9 cellular contexts compared by ENCODE assay signal in the genomic region with DNA sequence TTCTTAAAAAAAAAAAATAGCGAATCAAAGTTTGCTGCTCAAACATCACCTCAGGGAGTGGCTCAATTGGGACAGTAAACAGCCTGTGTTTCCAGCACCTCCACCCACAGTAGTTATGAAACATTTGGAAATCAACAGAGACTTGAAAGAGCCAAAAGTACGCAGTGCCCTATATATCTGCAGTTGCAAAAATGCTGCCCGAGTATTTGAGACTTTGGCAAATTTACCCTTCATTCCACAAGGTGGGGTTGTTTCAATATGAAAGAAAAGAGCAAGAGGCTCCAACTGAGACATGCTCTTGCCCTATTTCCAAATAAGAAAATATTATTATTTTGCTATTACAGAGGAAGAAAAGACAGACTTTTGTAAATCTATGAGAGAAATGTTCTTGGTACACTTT.
DNase-seq lines count a peak whose midpoint lies in the region; ATAC-seq, FAIRE-seq and TF ChIP-seq lines count a peak whose summit lies in the region.
"Had no signal": no experiment of that assay in that cellular context is flagged by ENCODE, and none has a peak within 500 bp of the region (broad histone marks: within the 10 kb centered on the region; RNA-seq: fewer than 3 reads in every experiment).

No MANE protein-coding gene starts in this region.

- CTCF ChIA-PET in H1 (lab: Charles Lee; ENCODE audit: partially characterized antibody), result interaction anchor here (0.6 to 1.0 kb wide), 4 partner anchors 163 to 939 kb away, joined by 3 to 5 read pairs (median 3); no protein-coding TSS in a partner anchor

- no peak overlapping the region for H2BK5ac ChIP-seq in H1 (ENCODE audit: low read depth, low read length)

- H3K4me3 Mint-ChIP-seq in osteocyte (ENCODE audit: unreplicated experiment), result no peak overlapping the region
- H3K4me3 Mint-ChIP-seq: naive B cell had no signal

- ATAC-seq in GM18868 (IDR thresholded peaks at IDR 0.05; ENCODE audit: unreplicated experiment) (peak; percentile 68), mucosa of descending colon (no peak), GM18907 (IDR thresholded peaks at IDR 0.05; ENCODE audit: unreplicated experiment) (no peak)

- no peak overlapping the region for H2AK5ac ChIP-seq in H1 (ENCODE audit: low read depth, low read length)

- no peak overlapping the region for H3K14ac ChIP-seq in H1 (ENCODE audit: insufficient read length)

- no peak overlapping the region for H3K27ac Mint-ChIP-seq in osteocyte (ENCODE audit: unreplicated experiment)
- H3K27ac Mint-ChIP-seq: naive B cell had no signal

- H3K27ac ChIP-seq in H1 (ENCODE audit: low read depth, low read length) (no peak overlapping the region), stomach (no peak overlapping the region), Peyer's patch (no peak overlapping the region)

- H3K4me3 ChIP-seq in H1 (ENCODE audit: extremely low read depth in 1 of 4, insufficient read depth in 2 of 4, low read depth in 3 of 4, low read length in 4 of 4) (no peak overlapping the region), mucosa of descending colon (no peak overlapping the region), stomach (no peak overlapping the region), Peyer's patch (no peak overlapping the region)

- POLR2A ChIA-PET in H1 (lab: Charles Lee; ENCODE audit: partially characterized antibody), result no interaction called here

- no peaks in the 10 kb centered on the region for H3K79me1 ChIP-seq in H1 (ENCODE audit: low read depth, low read length)

- intact Hi-C loops in mucosa of descending colon (cut with DNase I, micrococcal nuclease), result no loop called here
- intact Hi-C loops in stomach (cut with DNase I; ENCODE audit: low total_unique reads), result no loop called here

- peak overlapping the region; percentile 76; the same call in 1 of the 2 replicates for H2AFZ ChIP-seq in H1 (ENCODE audit: low read length)

- no peak overlapping the region for H4K5ac ChIP-seq in H1 (ENCODE audit: insufficient read length, low read depth, low read length)

- H4K91ac ChIP-seq in H1 (replicated peaks; ENCODE audit: insufficient read length, low read length), result no peak overlapping the region

- peak; percentile 79 to 84 for TF ChIP-seq RAD21 in H1 (IDR thresholded peaks at IDR 0.05 in 1 of 2, conservative IDR thresholded peaks at IDR 0.05 in 1 of 2; ENCODE audit: low read depth in 2 of 2, low read length in 2 of 2)

- no peak overlapping the region for H3K4me2 ChIP-seq in H1 (ENCODE audit: insufficient read depth in 1 of 2, low read depth in 2 of 2, low read length in 2 of 2)

- TF ChIP-seq POLR2A in H1 (IDR thresholded peaks at IDR 0.05; ENCODE audit: control extremely low read depth in 1 of 2, low read depth in 2 of 2, low read length in 2 of 2), result no peak
- TF ChIP-seq POLR2A in stomach (IDR thresholded peaks at IDR 0.05), result no peak
- no peak for TF ChIP-seq POLR2A in Peyer's patch (IDR thresholded peaks at IDR 0.05)

- no peaks in the 10 kb centered on the region for H3K27me3 Mint-ChIP-seq in osteocyte (ENCODE audit: unreplicated experiment)
- H3K27me3 Mint-ChIP-seq: naive B cell had no signal

- no peak overlapping the region for H3K23ac ChIP-seq in H1 (ENCODE audit: insufficient read length)

- no peaks in the 10 kb centered on the region for H3K23me2 ChIP-seq in H1 (ENCODE audit: low read depth, low read length)

- no peaks in the 10 kb centered on the region for H3K4me1 ChIP-seq in H1 (replicated peaks in 1 of 4; ENCODE audit: control insufficient read depth in 3 of 4, insufficient read depth in 4 of 4, low read length in 3 of 4)
- H3K4me1 ChIP-seq in mucosa of descending colon (ENCODE audit: low read depth), result no peaks in the 10 kb centered on the region
- no peaks in the 10 kb centered on the region for H3K4me1 ChIP-seq in stomach
- H3K4me1 ChIP-seq in Peyer's patch, result no peaks in the 10 kb centered on the region

- TF ChIP-seq EP300 in H1 (IDR thresholded peaks at IDR 0.05; ENCODE audit: borderline replicate concordance in 1 of 2, low read depth in 2 of 2, low read length in 2 of 2) (no peak), stomach (IDR thresholded peaks at IDR 0.05) (no peak)

- H3K18ac ChIP-seq in H1 (ENCODE audit: extremely low read depth, low read length), result no peak overlapping the region

- H3K36me3 Mint-ChIP-seq in osteocyte (ENCODE audit: unreplicated experiment), result no peaks in the 10 kb centered on the region
- H3K36me3 Mint-ChIP-seq: naive B cell had no signal

- no peaks in the 10 kb centered on the region for H3K27me3 ChIP-seq in H1 (replicated peaks in 1 of 4; ENCODE audit: control insufficient read depth in 3 of 4, extremely low read depth in 1 of 4, insufficient read depth in 3 of 4, low read length in 3 of 4)
- no peaks in the 10 kb centered on the region for H3K27me3 ChIP-seq in stomach
- H3K27me3 ChIP-seq in Peyer's patch, result no peaks in the 10 kb centered on the region

- peak in 2 of 3 experiments; percentile 43 to 50; a peak in 2 of 4 replicates for TF ChIP-seq CTCF in H1 (IDR thresholded peaks at IDR 0.05; ENCODE audit: control extremely low read depth in 1 of 3, insufficient read depth in 1 of 3, low read depth in 1 of 3, low read length in 3 of 3)
- peak; percentile 80 for TF ChIP-seq CTCF in osteocyte (IDR thresholded peaks at IDR 0.05)
- TF ChIP-seq CTCF in mucosa of descending colon (IDR thresholded peaks at IDR 0.05), result no peak
- TF ChIP-seq CTCF in stomach (IDR thresholded peaks at IDR 0.05), result no peak
- peak in 3 of 6 experiments; percentile 47 to 66 (median 52) for TF ChIP-seq CTCF in Peyer's patch (IDR thresholded peaks at IDR 0.05)

- no peak overlapping the region for H4K8ac ChIP-seq in H1 (ENCODE audit: extremely low read depth, insufficient read depth, low read length)

- H2BK20ac ChIP-seq in H1 (ENCODE audit: low read length), result no peak overlapping the region

- 66% methylated on average over 3 of the region's 3 CpGs; no CpG with 5 or more reads in 1 of the 2 experiments for WGBS in H1 (ENCODE audit: extremely low coverage in 1 of 2, insufficient coverage in 1 of 2, insufficient read length in 1 of 2, insufficient replicate concordance in 2 of 2, low coverage in 1 of 2, low lambda C conversion rate in 2 of 2, missing lambda C conversion rate in 1 of 2), 2 experiments
- WGBS in stomach, 5 donors, result 19 to 29% (median 24%) methylated on average over 3 of the region's 3 CpGs

- no peaks in the 10 kb centered on the region for H3K9me3 Mint-ChIP-seq in osteocyte (ENCODE audit: unreplicated experiment)

- H3K9me3 ChIP-seq in H1 (ENCODE audit: insufficient read depth in 2 of 2, low read depth in 1 of 2, low read length in 1 of 2), result no peaks in the 10 kb centered on the region
- peaks cover 6% of the 10 kb centered on the region for H3K9me3 ChIP-seq in mucosa of descending colon
- no peaks in the 10 kb centered on the region for H3K9me3 ChIP-seq in stomach
- no peaks in the 10 kb centered on the region for H3K9me3 ChIP-seq in Peyer's patch

- H3K9ac ChIP-seq in H1 (replicated peaks in 1 of 4; ENCODE audit: extremely low read depth in 1 of 4, low read depth in 3 of 4, low read length in 3 of 4), result no peak overlapping the region

- H3K4ac ChIP-seq in H1 (replicated peaks; ENCODE audit: insufficient read length, low read depth, low read length), result no peak overlapping the region

- no peak overlapping the region for H3K56ac ChIP-seq in H1 (replicated peaks; ENCODE audit: insufficient read length, low read depth, low read length)

- peaks cover 22% of the 10 kb centered on the region for H3K4me1 Mint-ChIP-seq in osteocyte (ENCODE audit: unreplicated experiment)
- H3K4me1 Mint-ChIP-seq: naive B cell had no signal

- H3K36me3 ChIP-seq in H1 (ENCODE audit: control insufficient read depth in 2 of 4, insufficient read depth in 4 of 4, low read length in 3 of 4), result no peaks in the 10 kb centered on the region; a peak in 1 of 8 replicates
- no peaks in the 10 kb centered on the region for H3K36me3 ChIP-seq in mucosa of descending colon (ENCODE audit: low read depth)
- no peaks in the 10 kb centered on the region for H3K36me3 ChIP-seq in stomach
- no peaks in the 10 kb centered on the region for H3K36me3 ChIP-seq in Peyer's patch

- H3K79me2 ChIP-seq in H1 (ENCODE audit: control insufficient read depth in 1 of 2, insufficient read depth in 2 of 2, low read length in 2 of 2), result no peaks in the 10 kb centered on the region

- FAIRE-seq in H1 (lab: Jason Lieb, UNC), result no peak

- no peak overlapping the region for H2BK12ac ChIP-seq in H1 (ENCODE audit: low read depth, low read length)

- peak; percentile 52 for DNase-seq in NCI-H69 (lab: John Stamatoyannopoulos, UW)
- DNase-seq in H1 (ENCODE audit: low read depth in 1 of 2, low spot score in 2 of 2), result no peak
- no peak for DNase-seq in osteocyte (ENCODE audit: extremely low spot score, unreplicated experiment)
- no peak for DNase-seq in mucosa of descending colon
- DNase-seq in stomach, result no peak
- no peak for DNase-seq in Peyer's patch
- DNase-seq: naive B cell had no signal

- H4K20me1 ChIP-seq in H1 (replicated peaks in 1 of 2; ENCODE audit: control insufficient read depth in 1 of 2, insufficient read depth in 2 of 2, low read length in 2 of 2), result no peaks in the 10 kb centered on the region

- H2BK120ac ChIP-seq in H1 (replicated peaks; ENCODE audit: low read depth, low read length), result no peak overlapping the region

- no peak overlapping the region for H2BK15ac ChIP-seq in H1 (ENCODE audit: low read length)

TF ChIP-seq in H1, 55 proteins besides CTCF, POLR2A, EP300 and RAD21 (continues in another document):
- no peak for TF ChIP-seq MAX (IDR thresholded peaks at IDR 0.05)
- TF ChIP-seq JUND (IDR thresholded peaks at IDR 0.05; ENCODE audit: low read length), result no peak
- TF ChIP-seq GTF2F1 (IDR thresholded peaks at IDR 0.05; ENCODE audit: borderline replicate concordance, low read depth, low read length), result no peak
- TF ChIP-seq EGR1 (IDR thresholded peaks at IDR 0.05; ENCODE audit: borderline replicate concordance, low read depth, low read length), result no peak
- TF ChIP-seq CHD2 (IDR thresholded peaks at IDR 0.05; ENCODE audit: low read length), result no peak
- no peak for TF ChIP-seq CEBPB (IDR thresholded peaks at IDR 0.05; ENCODE audit: low read depth, low read length)
- no peak for TF ChIP-seq YY1 (IDR thresholded peaks at IDR 0.05; ENCODE audit: low read depth, low read length)
- TF ChIP-seq CBX8 (IDR thresholded peaks at IDR 0.05; ENCODE audit: borderline replicate concordance, low read depth, low read length), result no peak
- TF ChIP-seq RFX5 (IDR thresholded peaks at IDR 0.05; ENCODE audit: borderline replicate concordance, low read depth, low read length), result no peak
- no peak for TF ChIP-seq RBBP5 (IDR thresholded peaks at IDR 0.05; ENCODE audit: borderline replicate concordance, low read depth, low read length)
- no peak for TF ChIP-seq SIRT6 (IDR thresholded peaks at IDR 0.05; ENCODE audit: low read length)
- TF ChIP-seq TEAD4 (IDR thresholded peaks at IDR 0.05; ENCODE audit: low read depth, low read length), result no peak
- TF ChIP-seq TAF7 (optimal IDR thresholded peaks at IDR 0.05; ENCODE audit: borderline replicate concordance, low read depth, low read length), result no peak
- no peak for TF ChIP-seq SUZ12 (IDR thresholded peaks at IDR 0.05; ENCODE audit: low read length)
- no peak for TF ChIP-seq TCF12 (IDR thresholded peaks at IDR 0.05; ENCODE audit: low read depth, low read length)

Comparison
In these comparisons a context has a peak if more than half of its experiments do, and no peak if none do; other contexts are left out.
1. CTCF ChIP-seq: peak in H1 (2 of 3) and osteocyte (single experiment); none in mucosa of descending colon (single experiment) and stomach (0 of 7).